ENCODE assay signal across 12 cellular contexts in genomic region chr13:30108913-30109237, GRCh38.
DNase-seq lines count a peak whose midpoint lies in the region; ATAC-seq and TF ChIP-seq lines count a peak whose summit lies in the region.
"Had no signal": no experiment of that assay in that cellular context is flagged by ENCODE, and none has a peak within 500 bp of the region (broad histone marks: within the 10 kb centered on the region; RNA-seq: fewer than 3 reads in every experiment).

No MANE protein-coding gene starts in this region.

- DNase-seq in NCI-H2171 treated with DMSO at 0.1 percent for 48 hours (lab: John Stamatoyannopoulos, UW) (peak; percentile 50), NCI-H2171 (lab: John Stamatoyannopoulos, UW) (no peak), RWPE1 (ENCODE audit: low spot score) (peak; percentile 80), left colon (peak; percentile 83 to 95), suprapubic skin (ENCODE audit: low spot score in 2 of 2) (peak; percentile 77), cortex of kidney (lab: John Stamatoyannopoulos, UW) (no peak)
- DNase-seq: activated CD8-positive, alpha-beta memory T cell treated with anti-CD3 and anti-CD28 coated beads, Interleukin-2, amount 10 ng/mL, durations not matched to agents 7 days and 5 days; activated naive CD8-positive, alpha-beta T cell treated with anti-CD3 and anti-CD28 coated beads for 36 hours; NCI-H1694; stimulated activated CD4-positive, alpha-beta T cell treated with anti-CD3 and anti-CD28 coated beads, Interleukin-12 subunit alpha, Interleukin-12 subunit beta, amount 100 ng/mL, for 4 hours had no signal

- POLR2A ChIA-PET in RWPE1 (lab: Yijun Ruan, JAX; ENCODE audit: low non-redundant PET), result interaction anchor here (1.0 kb wide), 1 partner anchor 258 kb away, joined by 4 read pairs; the partner anchor contains the start of gene UBL3

- ATAC-seq in left colon (peak; percentile 95), HG02759 (IDR thresholded peaks at IDR 0.05; ENCODE audit: unreplicated experiment) (no peak)
- ATAC-seq in stimulated activated memory B cell treated with anti-CD40 and anti-IgM and Interleukin-4, amounts not matched to agents 10 μg/mL and 1 μg/mL and 100 μg/mL, for 72 hours, result no peak
- ATAC-seq: activated CD8-positive, alpha-beta memory T cell treated with anti-CD3 and anti-CD28 coated beads, Interleukin-2, amount 10 ng/mL, durations not matched to agents 7 days and 5 days had no signal

- H3K36me3 Mint-ChIP-seq in stimulated activated memory B cell treated with anti-CD40 and anti-IgM and Interleukin-4, amounts not matched to agents 10 μg/mL and 1 μg/mL and 100 μg/mL, for 72 hours, result no peaks in the 10 kb centered on the region
- H3K36me3 Mint-ChIP-seq: activated CD8-positive, alpha-beta memory T cell treated with anti-CD3 and anti-CD28 coated beads, Interleukin-2, amount 10 ng/mL, durations not matched to agents 7 days and 5 days; activated naive CD8-positive, alpha-beta T cell treated with anti-CD3 and anti-CD28 coated beads for 36 hours had no signal

- H3K4me1 Mint-ChIP-seq in stimulated activated memory B cell treated with anti-CD40 and anti-IgM and Interleukin-4, amounts not matched to agents 10 μg/mL and 1 μg/mL and 100 μg/mL, for 72 hours, result peaks cover 17% of the 10 kb centered on the region

- H3K27me3 ChIP-seq in suprapubic skin, result no peaks in the 10 kb centered on the region

- TF ChIP-seq POLR2A in suprapubic skin (IDR thresholded peaks at IDR 0.05), result no peak

- H3K9me3 ChIP-seq in suprapubic skin, result no peaks in the 10 kb centered on the region

- no peak overlapping the region for H3K4me3 ChIP-seq in suprapubic skin

- H3K4me1 ChIP-seq in suprapubic skin, result peaks cover 25% of the 10 kb centered on the region

- CTCF ChIA-PET in RWPE1 (lab: Yijun Ruan, JAX), result interaction anchor here (0.7 to 1.2 kb wide), 2 partner anchors 580 to 601 kb away, joined by 3 read pairs; no protein-coding TSS in a partner anchor

- peaks cover 12% of the 10 kb centered on the region for H3K27me3 Mint-ChIP-seq in stimulated activated memory B cell treated with anti-CD40 and anti-IgM and Interleukin-4, amounts not matched to agents 10 μg/mL and 1 μg/mL and 100 μg/mL, for 72 hours

- H3K27ac ChIP-seq in RWPE1, result peak overlapping the region; percentile 35
- H3K27ac ChIP-seq in suprapubic skin, result no peak overlapping the region

- H3K27ac Mint-ChIP-seq in stimulated activated memory B cell treated with anti-CD40 and anti-IgM and Interleukin-4, amounts not matched to agents 10 μg/mL and 1 μg/mL and 100 μg/mL, for 72 hours, result no peak overlapping the region
- H3K27ac Mint-ChIP-seq: activated CD8-positive, alpha-beta memory T cell treated with anti-CD3 and anti-CD28 coated beads, Interleukin-2, amount 10 ng/mL, durations not matched to agents 7 days and 5 days; activated naive CD8-positive, alpha-beta T cell treated with anti-CD3 and anti-CD28 coated beads for 36 hours had no signal

- TF ChIP-seq EP300 in suprapubic skin (IDR thresholded peaks at IDR 0.05), result no peak

- no peaks in the 10 kb centered on the region for H3K36me3 ChIP-seq in suprapubic skin

- TF ChIP-seq CTCF in RWPE1 (conservative IDR thresholded peaks at IDR 0.05; ENCODE audit: low read depth) (no peak), suprapubic skin (IDR thresholded peaks at IDR 0.05) (no peak)

- H3K4me3 Mint-ChIP-seq in stimulated activated memory B cell treated with anti-CD40 and anti-IgM and Interleukin-4, amounts not matched to agents 10 μg/mL and 1 μg/mL and 100 μg/mL, for 72 hours, result no peak overlapping the region
- H3K4me3 Mint-ChIP-seq: activated CD8-positive, alpha-beta memory T cell treated with anti-CD3 and anti-CD28 coated beads, Interleukin-2, amount 10 ng/mL, durations not matched to agents 7 days and 5 days; activated naive CD8-positive, alpha-beta T cell treated with anti-CD3 and anti-CD28 coated beads for 36 hours had no signal

- 56% methylated on average over 8 of the region's 8 CpGs for WGBS in suprapubic skin

- H3K9me3 Mint-ChIP-seq in stimulated activated memory B cell treated with anti-CD40 and anti-IgM and Interleukin-4, amounts not matched to agents 10 μg/mL and 1 μg/mL and 100 μg/mL, for 72 hours, result no peaks in the 10 kb centered on the region
- H3K9me3 Mint-ChIP-seq: activated naive CD8-positive, alpha-beta T cell treated with anti-CD3 and anti-CD28 coated beads for 36 hours had no signal

- intact Hi-C loops in left colon (cut with DNase I, micrococcal nuclease), result no loop called here

Comparison
In these comparisons a context has a peak if more than half of its experiments do, and no peak if none do; other contexts are left out.
1. DNase-seq: peak in NCI-H2171 treated with DMSO at 0.1 percent for 48 hours (single experiment), RWPE1 (single experiment), left colon (2 of 2) and suprapubic skin (2 of 2); none in NCI-H2171 (single experiment) and cortex of kidney (single experiment).